ENCODE assay signal across 24 cellular contexts in genomic region chr10:108208732-108209131, GRCh38.
DNase-seq lines count a peak whose midpoint lies in the region; ATAC-seq and TF ChIP-seq lines count a peak whose summit lies in the region.
"Had no signal": no experiment of that assay in that cellular context is flagged by ENCODE, and none has a peak within 500 bp of the region (broad histone marks: within the 10 kb centered on the region; RNA-seq: fewer than 3 reads in every experiment).

No MANE protein-coding gene starts in this region.

- WGBS in SK-N-SH (ENCODE audit: low lambda C conversion rate), result 78% methylated on average over 2 of the region's 2 CpGs

- no peak overlapping the region for H3K9ac ChIP-seq in SK-N-SH
- H3K9ac ChIP-seq: BLaER1 had no signal

- TF ChIP-seq RAD21 in SK-N-SH (IDR thresholded peaks at IDR 0.05; ENCODE audit: low read length), result no peak; the same call in 1 of the 2 replicates

- no peak overlapping the region for H3K4me2 ChIP-seq in SK-N-SH
- H3K4me2 ChIP-seq: A549, BLaER1 had no signal

- no peaks in the 10 kb centered on the region for H4K20me1 ChIP-seq in SK-N-SH (ENCODE audit: insufficient read depth)
- H4K20me1 ChIP-seq: BLaER1 had no signal

- DNase-seq in A673 (ENCODE audit: low spot score), result peak; percentile 2
- DNase-seq in NCI-H82 treated with DMSO at 0.1 percent for 48 hours (lab: John Stamatoyannopoulos, UW; ENCODE audit: unreplicated experiment), result peak; percentile 78
- peak; percentile 2 for DNase-seq in SK-N-SH
- no peak for DNase-seq in NCI-H526 (lab: John Stamatoyannopoulos, UW)
- no peak for DNase-seq in foreskin fibroblast
- DNase-seq: ACHN; BE2C; C1 segment of cervical spinal cord; CD4-positive, alpha-beta memory T cell; CD4-positive, CD25-positive, alpha-beta regulatory T cell; CD8-positive, alpha-beta memory T cell; COR-L47; DMS 273 treated with DMSO at 0.1 percent for 48 hours; DMS153; DMS53; DMS79; DND-41; EL; GDM1 had no signal

- no peak for TF ChIP-seq CTCF in A673 (conservative IDR thresholded peaks at IDR 0.05; ENCODE audit: low read depth, low read length)
- no peak for TF ChIP-seq CTCF in SK-N-SH (IDR thresholded peaks at IDR 0.05)
- TF ChIP-seq CTCF in foreskin fibroblast (IDR thresholded peaks at IDR 0.05; ENCODE audit: low read depth, low read length), result no peak

- ATAC-seq in GM21825 (IDR thresholded peaks at IDR 0.05; ENCODE audit: unreplicated experiment), result no peak
- ATAC-seq: A549, GM12878 had no signal

- H3K79me2 ChIP-seq in SK-N-SH (ENCODE audit: insufficient read depth), result no peaks in the 10 kb centered on the region

- POLR2A ChIA-PET in A673 (lab: Charles Lee; ENCODE audit: low non-redundant PET) (no interaction called here), SK-N-SH (lab: Yijun Ruan, JAX) (no interaction called here)

- H3K4me1 ChIP-seq in A673 (ENCODE audit: insufficient read depth, low read length, poor library complexity, severe bottlenecking) (no peaks in the 10 kb centered on the region), SK-N-SH (ENCODE audit: control insufficient read depth in 1 of 2, insufficient read depth in 2 of 2, low read depth in 1 of 2, low read length in 1 of 2) (no peaks in the 10 kb centered on the region; a peak in 1 of 4 replicates)
- H3K4me1 ChIP-seq: A549, BE2C, BLaER1 had no signal

- H3K36me3 ChIP-seq in A673 (ENCODE audit: insufficient read depth, low read length, poor library complexity, severe bottlenecking) (no peaks in the 10 kb centered on the region), SK-N-SH (replicated peaks in 1 of 2; ENCODE audit: control insufficient read depth in 1 of 2, insufficient read depth in 2 of 2, low read length in 1 of 2) (no peaks in the 10 kb centered on the region)
- H3K36me3 ChIP-seq: BE2C, BLaER1 had no signal

- no TSS peak for BruUV-seq in A673 (replicated peaks; lab: Mats Ljungman, UMichigan)

- H2AFZ ChIP-seq in SK-N-SH (ENCODE audit: low read depth), result no peak overlapping the region

- peak in 1 of 2 experiments; percentile 83; a peak in 2 of 4 replicates for TF ChIP-seq EP300 in SK-N-SH (IDR thresholded peaks at IDR 0.05; ENCODE audit: borderline replicate concordance in 1 of 2, low read depth in 1 of 2, low read length in 1 of 2)

- H3K27ac ChIP-seq in A673 (ENCODE audit: low read depth, low read length, poor library complexity, severe bottlenecking), result no peak overlapping the region
- H3K27ac ChIP-seq in SK-N-SH (ENCODE audit: low read depth in 2 of 2, low read length in 1 of 2), result peak overlapping the region in 1 of 2 experiments; percentile 64; a peak in 1 of 4 replicates
- H3K27ac ChIP-seq: 22Rv1, A549, BLaER1 had no signal

- H3K9me3 ChIP-seq in A673 (ENCODE audit: low read depth, low read length, poor library complexity, severe bottlenecking) (no peaks in the 10 kb centered on the region), SK-N-SH (no peaks in the 10 kb centered on the region)
- H3K9me3 ChIP-seq: A549, BE2C, BLaER1 had no signal

- no peaks in the 10 kb centered on the region for H3K9me2 ChIP-seq in SK-N-SH

- H3K4me3 ChIP-seq in A673 (ENCODE audit: low read depth, low read length, poor library complexity, severe bottlenecking) (no peak overlapping the region), SK-N-SH (ENCODE audit: low read depth in 2 of 2, low read length in 1 of 2) (no peak overlapping the region), foreskin fibroblast (ENCODE audit: low read depth in 1 of 2, low read length in 2 of 2) (no peak overlapping the region)
- H3K4me3 ChIP-seq: A549, BLaER1, GM12878 had no signal

- intact Hi-C loops in A673 (cut with micrococcal nuclease; ENCODE audit: unreplicated experiment), result loop anchor here (5.0 kb wide), 1 partner anchor 334 kb away; no protein-coding TSS in a partner anchor

- CTCF ChIA-PET in A673 (lab: Charles Lee) (no interaction called here), SK-N-SH (lab: Yijun Ruan, JAX) (no interaction called here)

- H3K27me3 ChIP-seq in A673 (replicated peaks; ENCODE audit: insufficient read depth, low read depth, low read length, poor library complexity) (no peaks in the 10 kb centered on the region), SK-N-SH (ENCODE audit: insufficient read depth) (no peaks in the 10 kb centered on the region)
- H3K27me3 ChIP-seq: BE2C, BLaER1 had no signal

- H3F3A ChIP-seq in SK-N-SH (replicated peaks; ENCODE audit: insufficient read depth), result no peaks in the 10 kb centered on the region

TF ChIP-seq in SK-N-SH, 30 proteins besides CTCF, POLR2A, EP300 and RAD21:
- TF ChIP-seq NFIC (IDR thresholded peaks at IDR 0.05; ENCODE audit: borderline replicate concordance) (no peak), FOXJ3 (CRISPR knock-in tag; IDR thresholded peaks at IDR 0.05) (peak; percentile 46; the same call in 1 of the 2 replicates), CHD2 (IDR thresholded peaks at IDR 0.05; ENCODE audit: low read length, partially characterized antibody) (peak; percentile 39), GATA2 (CRISPR knock-in tag; IDR thresholded peaks at IDR 0.05) (peak; percentile 29; the same call in 1 of the 2 replicates), TCF12 (IDR thresholded peaks at IDR 0.05) (no peak), RCOR1 (IDR thresholded peaks at IDR 0.05; ENCODE audit: low read length) (peak; percentile 55; the same call in 1 of the 2 replicates)

Comparison
In these comparisons a context has a peak if more than half of its experiments do, and no peak if none do; other contexts are left out.
1. DNase-seq: peak in A673 (single experiment), NCI-H82 treated with DMSO at 0.1 percent for 48 hours (single experiment) and SK-N-SH (single experiment); none in NCI-H526 (0 of 2) and foreskin fibroblast (0 of 2).